ENCODE assay signal across 24 cellular contexts in genomic region chr11:3180869-3181268, GRCh38. TPM values are rescaled to one million over a fixed set of nuclear protein-coding genes. Genes with fewer than 3 reads are reported as not detected.
DNase-seq lines count a peak whose midpoint lies in the region; ATAC-seq and TF ChIP-seq lines count a peak whose summit lies in the region.
"Had no signal": no experiment of that assay in that cellular context is flagged by ENCODE, and none has a peak within 500 bp of the region (broad histone marks: within the 10 kb centered on the region; RNA-seq: fewer than 3 reads in every experiment).

No MANE protein-coding gene starts in this region.

- H3K4me1 ChIP-seq in left lung: no peaks in the 10 kb centered on the region
- peaks cover 0 to 22% (median 0%) of the 10 kb centered on the region in 6 donors for H3K4me1 ChIP-seq in spleen
- H3K4me1 ChIP-seq in colonic mucosa: no peaks in the 10 kb centered on the region
- H3K4me1 ChIP-seq: A549, BE2C had no signal

- H3K36me3 ChIP-seq in left lung (no peaks in the 10 kb centered on the region), spleen (no peaks in the 10 kb centered on the region), WERI-Rb-1 (no peaks in the 10 kb centered on the region), colonic mucosa (no peaks in the 10 kb centered on the region)
- H3K36me3 ChIP-seq: BE2C had no signal

- no peak for TF ChIP-seq POLR2A in spleen (IDR thresholded peaks at IDR 0.05)

- H3K36me3 Mint-ChIP-seq in CD14-positive monocyte: no peaks in the 10 kb centered on the region

- TF ChIP-seq CTCF in CD14-positive monocyte (IDR thresholded peaks at IDR 0.05) (no peak), left lung (IDR thresholded peaks at IDR 0.05) (no peak), spleen (IDR thresholded peaks at IDR 0.05 in 8 of 11, conservative IDR thresholded peaks at IDR 0.05 in 3 of 11) (no peak), WERI-Rb-1 (IDR thresholded peaks at IDR 0.05; ENCODE audit: low read depth, low read length) (no peak), colonic mucosa (IDR thresholded peaks at IDR 0.05) (no peak)

- no peaks in the 10 kb centered on the region for H3K27me3 ChIP-seq in left lung
- H3K27me3 ChIP-seq in spleen (replicated peaks in 1 of 7): no peaks in the 10 kb centered on the region
- H3K27me3 ChIP-seq in WERI-Rb-1 (ENCODE audit: insufficient read depth, low read depth, severe bottlenecking): no peaks in the 10 kb centered on the region
- no peaks in the 10 kb centered on the region for H3K27me3 ChIP-seq in colonic mucosa
- H3K27me3 ChIP-seq: BE2C; BLaER1 treated with 17β-estradiol and CSF1 and Interleukin-3, amounts not matched to agents 10 nM and 100 nM had no signal

- WGBS in spleen, 5 donors: 82 to 94% (median 86%) methylated on average over 5 of the region's 5 CpGs

- H3K4me3 Mint-ChIP-seq in CD14-positive monocyte: no peak overlapping the region
- H3K4me3 Mint-ChIP-seq: CD4-positive, alpha-beta memory T cell; GM23338; H9 had no signal

- no peak overlapping the region for H3K27ac Mint-ChIP-seq in CD14-positive monocyte
- H3K27ac Mint-ChIP-seq: CD4-positive, alpha-beta memory T cell; GM23338; H9 had no signal

- ATAC-seq in left cardiac atrium: no peak
- ATAC-seq in Right ventricle myocardium inferior: no peak
- no peak for ATAC-seq in left lung
- ATAC-seq: A549, GM23338, HCT116 had no signal

- intact Hi-C loops in left cardiac atrium (cut with DNase I) (no loop called here), Right ventricle myocardium inferior (cut with DNase I) (no loop called here), CD14-positive monocyte (cut with micrococcal nuclease) (no loop called here), left lung (cut with DNase I) (no loop called here), spleen (cut with DNase I; ENCODE audit: low total_unique reads) (no loop called here), colonic mucosa (cut with DNase I) (no loop called here)

- H3K27ac ChIP-seq in left lung (no peak overlapping the region), spleen (no peak overlapping the region), WERI-Rb-1 (no peak overlapping the region), colonic mucosa (no peak overlapping the region)
- H3K27ac ChIP-seq: A549; BLaER1 treated with 17β-estradiol and CSF1 and Interleukin-3, amounts not matched to agents 10 nM and 100 nM had no signal

- H3K4me3 ChIP-seq in left lung (no peak overlapping the region), spleen (no peak overlapping the region), WERI-Rb-1 (ENCODE audit: low read depth, low read length) (no peak overlapping the region), colonic mucosa (no peak overlapping the region)
- H3K4me3 ChIP-seq: A549; BLaER1 treated with 17β-estradiol and CSF1 and Interleukin-3, amounts not matched to agents 10 nM and 100 nM; GM23338 had no signal

- peak; percentile 4 for DNase-seq in left cardiac atrium
- no peak for DNase-seq in Right ventricle myocardium inferior (ENCODE audit: missing footprints)
- DNase-seq in CD14-positive monocyte (ENCODE audit: low spot score): peak; percentile 26
- peak; percentile 9 to 30 for DNase-seq in left lung
- DNase-seq in spleen: peak; percentile 55
- no peak for DNase-seq in WERI-Rb-1
- no peak for DNase-seq in HK-2 (ENCODE audit: unreplicated experiment)
- no peak for DNase-seq in colonic mucosa
- DNase-seq: 8988T; ACHN; AML-193; BE2C; Calu3; CD4-positive, alpha-beta memory T cell; COR-L47; DMS53; DMS79 treated with DMSO at 0.1 percent for 48 hours; H9 had no signal

- no peak overlapping the region for H3K9ac ChIP-seq in colonic mucosa (ENCODE audit: low read depth in 2 of 2, low read length in 2 of 2)
- H3K9ac ChIP-seq: BLaER1 treated with 17β-estradiol and CSF1 and Interleukin-3, amounts not matched to agents 10 nM and 100 nM had no signal

- H3K9me3 ChIP-seq in left lung: peaks cover 0 to 14% of the 10 kb centered on the region in 2 donors
- H3K9me3 ChIP-seq in spleen: peaks cover 0 to 16% (median 13%) of the 10 kb centered on the region in 8 donors
- peaks cover 8% of the 10 kb centered on the region for H3K9me3 ChIP-seq in WERI-Rb-1 (ENCODE audit: severe bottlenecking)
- H3K9me3 ChIP-seq in colonic mucosa: no peaks in the 10 kb centered on the region
- H3K9me3 ChIP-seq: BE2C had no signal

- peaks cover 0 to 2% (median 0%) of the 10 kb centered on the region in 3 donors for H3K27me3 Mint-ChIP-seq in CD14-positive monocyte (ENCODE audit: low read depth in 3 of 3)

- peaks cover 12 to 49% (median 29%) of the 10 kb centered on the region in 7 donors for H3K9me3 Mint-ChIP-seq in CD14-positive monocyte

- H3K4me1 Mint-ChIP-seq in CD14-positive monocyte: no peaks in the 10 kb centered on the region
- H3K4me1 Mint-ChIP-seq: CD4-positive, alpha-beta memory T cell had no signal

RNA-seq across cellular contexts. Expression of gene OSBPL5, which starts 15.8 kb away (rescaled TPM):
- total RNA-seq in left cardiac atrium (10 to 100 TPM; 17.3 to 21.0 TPM), Right ventricle myocardium inferior (18.4 TPM), left lung (10 to 100 TPM; 34.5 to 39.6 TPM), spleen (10 to 100 TPM; 37.2 to 91.2 (median 73.3) TPM), colonic mucosa (10 to 100 TPM; 34.0 to 69.5 TPM)
- polyA plus RNA-seq in CD14-positive monocyte (1 to 10 TPM; 3.1 to 6.8 TPM), spleen (10 to 100 TPM in 2 of 3 donors, 1 to 10 TPM in 1; 5.1 to 21.6 (median 10.7) TPM)

RNA-seq across cellular contexts. Expression of gene MRGPRG, which starts 37.7 kb away (rescaled TPM):
- total RNA-seq in left cardiac atrium (not detected), Right ventricle myocardium inferior (not detected), left lung (not detected), spleen (not detected), colonic mucosa (not detected)
- polyA plus RNA-seq in CD14-positive monocyte (not detected), spleen (not detected)
- total RNA-seq: Calu3; CD4-positive, alpha-beta memory T cell; Daoy; GM23338; H4; H9 had no signal
- polyA plus RNA-seq: A549; CD4-positive, alpha-beta memory T cell; GM23338 had no signal

RNA-seq across cellular contexts. Expression of gene MRGPRE, which starts 51.3 kb away (rescaled TPM):
- total RNA-seq in left cardiac atrium (under 1 TPM in 1 of 2 donors, not detected in 1; 0.15 TPM), Right ventricle myocardium inferior (not detected), left lung (under 1 TPM; 0.31 to 0.47 TPM), spleen (1 to 10 TPM in 2 of 7 donors, under 1 TPM in 2, not detected in 3; 0.41 to 1.9 (median 1.2) TPM), colonic mucosa (not detected)
- polyA plus RNA-seq in CD14-positive monocyte (not detected), spleen (not detected)
- total RNA-seq: Calu3; CD4-positive, alpha-beta memory T cell; Daoy; GM23338; H4; H9 had no signal
- polyA plus RNA-seq: A549; CD4-positive, alpha-beta memory T cell; GM23338 had no signal

Comparison
In these comparisons a context has a peak if more than half of its experiments do, and no peak if none do; other contexts are left out.
1. DNase-seq: peak in left cardiac atrium (single experiment), CD14-positive monocyte (single experiment), left lung (2 of 2) and spleen (single experiment); none in Right ventricle myocardium inferior (single experiment), WERI-Rb-1 (single experiment), HK-2 (single experiment) and colonic mucosa (single experiment).